ENCODE assay signal across 15 cellular contexts in genomic region chr16:79651363-79651762, GRCh38. TPM values are rescaled to one million over a fixed set of nuclear protein-coding genes. Genes with fewer than 3 reads are reported as not detected.
DNase-seq lines count a peak whose midpoint lies in the region; TF ChIP-seq lines count a peak whose summit lies in the region.
"Had no signal": no experiment of that assay in that cellular context is flagged by ENCODE, and none has a peak within 500 bp of the region (broad histone marks: within the 10 kb centered on the region; RNA-seq: fewer than 3 reads in every experiment).

No MANE protein-coding gene starts in this region.

- no peak overlapping the region for H3K27ac ChIP-seq in brain microvascular endothelial cell
- no peak overlapping the region for H3K27ac ChIP-seq in left ventricle myocardium inferior (replicated peaks)
- H3K27ac ChIP-seq in vagina = no peak overlapping the region

- H3K27me3 Mint-ChIP-seq in activated T-helper 2 cell treated with anti-CD3 and anti-CD28 coated beads, Interferon-gamma antibody, Interleukin-2, Interleukin-4, amounts not matched to agents 10 μg/mL and 5 μg/mL and 100 μg/mL, durations not matched to agents 14 hours and 24 hours and 36 hours (ENCODE audit: low read depth) = peaks cover 14% of the 10 kb centered on the region
- H3K27me3 Mint-ChIP-seq: T-helper 17 cell had no signal

- no peaks in the 10 kb centered on the region for H3K36me3 ChIP-seq in brain microvascular endothelial cell (replicated peaks)
- H3K36me3 ChIP-seq in left ventricle myocardium inferior = no peaks in the 10 kb centered on the region
- no peaks in the 10 kb centered on the region for H3K36me3 ChIP-seq in vagina

- H3K9me3 ChIP-seq in left ventricle myocardium inferior (replicated peaks) (no peaks in the 10 kb centered on the region), vagina (no peaks in the 10 kb centered on the region)

- intact Hi-C loops in left ventricle myocardium inferior (cut with micrococcal nuclease) = no loop called here
- intact Hi-C loops in activated T-helper 2 cell treated with anti-CD3 and anti-CD28 coated beads, Interferon-gamma antibody, Interleukin-2, Interleukin-4, amounts not matched to agents 10 μg/mL and 5 μg/mL and 100 μg/mL, durations not matched to agents 14 hours and 24 hours and 36 hours (cut with micrococcal nuclease) = no loop called here
- intact Hi-C loops in vagina (cut with DNase I) = no loop called here

- DNase-seq in Daoy (ENCODE audit: low read depth) = peak; percentile 82
- peak; percentile 77 for DNase-seq in brain microvascular endothelial cell
- peak; percentile 28 for DNase-seq in left ventricle myocardium inferior
- peak; percentile 83 for DNase-seq in renal cortical epithelial cell (ENCODE audit: low read depth)
- DNase-seq in activated T-helper 2 cell treated with anti-CD3 and anti-CD28 coated beads, Interferon-gamma antibody, Interleukin-2, Interleukin-4, amounts not matched to agents 10 μg/mL and 5 μg/mL and 100 μg/mL, durations not matched to agents 14 hours and 24 hours and 36 hours (ENCODE audit: low spot score) = no peak
- DNase-seq in DMS79 treated with DMSO at 0.1 percent for 48 hours (lab: John Stamatoyannopoulos, UW) = no peak
- no peak for DNase-seq in vagina (ENCODE audit: extremely low spot score in 2 of 2)
- no peak for DNase-seq in HT-29 (ENCODE audit: low spot score)
- DNase-seq: activated CD8-positive, alpha-beta memory T cell treated with anti-CD3 and anti-CD28 coated beads, Interleukin-2, amount 50 U/mL, for 4 hours; Karpas-422; kidney glomerular epithelial cell; NCI-H774; stimulated activated naive B cell treated with anti-CD40 and anti-IgM and Interleukin-4, amounts not matched to agents 10 μg/mL and 1 μg/mL and 100 μg/mL, for 72 hours; T-helper 17 cell had no signal

- H3K27me3 ChIP-seq in brain microvascular endothelial cell (replicated peaks) (no peaks in the 10 kb centered on the region), left ventricle myocardium inferior (ENCODE audit: low read depth) (no peaks in the 10 kb centered on the region), vagina (no peaks in the 10 kb centered on the region)

- H3K4me3 Mint-ChIP-seq in activated T-helper 2 cell treated with anti-CD3 and anti-CD28 coated beads, Interferon-gamma antibody, Interleukin-2, Interleukin-4, amounts not matched to agents 10 μg/mL and 5 μg/mL and 100 μg/mL, durations not matched to agents 14 hours and 24 hours and 36 hours (ENCODE audit: low read depth) = no peak overlapping the region
- H3K4me3 Mint-ChIP-seq: stimulated activated naive B cell treated with anti-CD40 and anti-IgM and Interleukin-4, amounts not matched to agents 10 μg/mL and 1 μg/mL and 100 μg/mL, for 72 hours; T-helper 17 cell had no signal

- H3K27ac Mint-ChIP-seq in activated T-helper 2 cell treated with anti-CD3 and anti-CD28 coated beads, Interferon-gamma antibody, Interleukin-2, Interleukin-4, amounts not matched to agents 10 μg/mL and 5 μg/mL and 100 μg/mL, durations not matched to agents 14 hours and 24 hours and 36 hours = no peak overlapping the region
- H3K27ac Mint-ChIP-seq: stimulated activated naive B cell treated with anti-CD40 and anti-IgM and Interleukin-4, amounts not matched to agents 10 μg/mL and 1 μg/mL and 100 μg/mL, for 72 hours; T-helper 17 cell had no signal

- H3K4me3 ChIP-seq in brain microvascular endothelial cell (ENCODE audit: low read depth, low read length) (no peak overlapping the region), left ventricle myocardium inferior (no peak overlapping the region), vagina (no peak overlapping the region)
- H3K4me3 ChIP-seq: skin epidermis had no signal

- H3K36me3 Mint-ChIP-seq in activated T-helper 2 cell treated with anti-CD3 and anti-CD28 coated beads, Interferon-gamma antibody, Interleukin-2, Interleukin-4, amounts not matched to agents 10 μg/mL and 5 μg/mL and 100 μg/mL, durations not matched to agents 14 hours and 24 hours and 36 hours (ENCODE audit: low read depth) = no peaks in the 10 kb centered on the region
- H3K36me3 Mint-ChIP-seq: stimulated activated naive B cell treated with anti-CD40 and anti-IgM and Interleukin-4, amounts not matched to agents 10 μg/mL and 1 μg/mL and 100 μg/mL, for 72 hours had no signal

- no peaks in the 10 kb centered on the region for H3K9me3 Mint-ChIP-seq in activated T-helper 2 cell treated with anti-CD3 and anti-CD28 coated beads, Interferon-gamma antibody, Interleukin-2, Interleukin-4, amounts not matched to agents 10 μg/mL and 5 μg/mL and 100 μg/mL, durations not matched to agents 14 hours and 24 hours and 36 hours
- H3K9me3 Mint-ChIP-seq: stimulated activated naive B cell treated with anti-CD40 and anti-IgM and Interleukin-4, amounts not matched to agents 10 μg/mL and 1 μg/mL and 100 μg/mL, for 72 hours had no signal

- no peak for TF ChIP-seq CTCF in brain microvascular endothelial cell (IDR thresholded peaks at IDR 0.05; ENCODE audit: low read depth, low read length, missing control alignments)
- TF ChIP-seq CTCF in left ventricle myocardium inferior (IDR thresholded peaks at IDR 0.05; ENCODE audit: borderline replicate concordance) = no peak
- no peak for TF ChIP-seq CTCF in vagina (IDR thresholded peaks at IDR 0.05)

- in situ Hi-C loops in brain microvascular endothelial cell (cut with HindIII; ENCODE audit: low pct_ligation_motif_present, low sequenced_read_pairs) = no loop called here

- peaks cover 6% of the 10 kb centered on the region for H3K4me1 ChIP-seq in left ventricle myocardium inferior
- H3K4me1 ChIP-seq in vagina = peaks cover 33% of the 10 kb centered on the region

- no peaks in the 10 kb centered on the region for H3K4me1 Mint-ChIP-seq in activated T-helper 2 cell treated with anti-CD3 and anti-CD28 coated beads, Interferon-gamma antibody, Interleukin-2, Interleukin-4, amounts not matched to agents 10 μg/mL and 5 μg/mL and 100 μg/mL, durations not matched to agents 14 hours and 24 hours and 36 hours (ENCODE audit: low read depth)
- H3K4me1 Mint-ChIP-seq: stimulated activated naive B cell treated with anti-CD40 and anti-IgM and Interleukin-4, amounts not matched to agents 10 μg/mL and 1 μg/mL and 100 μg/mL, for 72 hours; T-helper 17 cell had no signal

- TF ChIP-seq POLR2A in vagina (IDR thresholded peaks at IDR 0.05) = no peak

RNA-seq across cellular contexts. Expression of gene MAF, which starts 50.8 kb away (rescaled TPM):
- total RNA-seq in Daoy (2014; rRNA removed; shearing (Covaris generic)) = 1.3 and 1.9 TPM in 2 replicates
- total RNA-seq in left ventricle myocardium inferior (11.5 TPM), renal cortical epithelial cell (5.2 and 8.0 TPM in 2 replicates), vagina (52.5 TPM)
- total RNA-seq in activated T-helper 2 cell treated with anti-CD3 and anti-CD28 coated beads, Interferon-gamma antibody, Interleukin-2, Interleukin-4, amounts not matched to agents 10 μg/mL and 5 μg/mL and 100 μg/mL, durations not matched to agents 14 hours and 24 hours and 36 hours = 73.6 and 74.2 TPM in 2 replicates
- not detected in 2 replicates for total RNA-seq in HT-29 (2014; rRNA removed; shearing (Covaris generic))

Comparison
In these comparisons a context has a peak if more than half of its experiments do, and no peak if none do; other contexts are left out.
1. DNase-seq: peak in Daoy (single experiment), brain microvascular endothelial cell (single experiment), left ventricle myocardium inferior (single experiment) and renal cortical epithelial cell (single experiment); none in activated T-helper 2 cell treated with anti-CD3 and anti-CD28 coated beads, Interferon-gamma antibody, Interleukin-2, Interleukin-4, amounts not matched to agents 10 μg/mL and 5 μg/mL and 100 μg/mL, durations not matched to agents 14 hours and 24 hours and 36 hours (single experiment), DMS79 treated with DMSO at 0.1 percent for 48 hours (single experiment), vagina (0 of 2) and HT-29 (single experiment).